Comparison of ENCODE assay signal across 8 cellular contexts in the genomic region with DNA sequence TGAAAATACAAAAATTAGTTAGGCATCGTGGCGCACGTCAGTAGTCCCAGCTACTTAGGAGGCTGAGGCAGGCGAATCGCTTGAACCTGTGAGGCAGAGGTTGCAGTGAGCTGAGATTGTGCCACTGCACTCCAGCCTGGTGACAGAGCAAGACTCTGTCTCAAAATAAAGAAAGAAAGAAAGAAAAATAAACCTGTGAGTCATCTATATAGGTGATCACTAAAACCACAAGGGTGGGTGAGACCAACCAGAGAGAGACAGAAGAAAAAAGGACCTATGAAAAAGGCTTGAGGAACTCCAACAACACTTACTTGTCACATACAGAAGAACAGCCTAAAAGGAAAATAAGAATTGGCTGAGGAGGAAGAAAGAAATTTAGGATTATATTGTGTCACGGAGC. TPM values are rescaled to one million over a fixed set of nuclear protein-coding genes. Genes with fewer than 3 reads are reported as not detected.
A peak's percentile ranks its signal among the peaks of the same experiment; 100 is the strongest.
DNase-seq lines count a peak whose midpoint lies in the region; ATAC-seq and TF ChIP-seq lines count a peak whose summit lies in the region.
"Not testable (repeated sequence)": the region's sequence is repeated elsewhere in the genome, so short reads cannot be mapped to it uniquely, and the experiment has no call there.

No MANE protein-coding gene starts in this region.

- H3K27ac ChIP-seq in GM23338 (ENCODE audit: low read depth), result peak overlapping the region; percentile 88; the same call in 1 of the 2 replicates
- not testable (repeated sequence) for H3K27ac ChIP-seq in HUES64 (ENCODE audit: low read depth, low read length)
- H3K27ac ChIP-seq in hepatocyte, result peak overlapping the region; percentile 95

- not testable (repeated sequence) for H3K4me3 Mint-ChIP-seq in GM23338; activated CD4-positive, alpha-beta T cell treated with anti-CD3 and anti-CD28 coated beads for 36 hours; activated T-cell treated with anti-CD3 and anti-CD28 coated beads, Interleukin-2, amount 50 U/mL, for 72 hours; central memory CD8-positive, alpha-beta T cell; progenitor cell of endocrine pancreas (ENCODE audit: low read depth); type B pancreatic cell

- not testable (repeated sequence) for H3K9me3 Mint-ChIP-seq in GM23338; activated CD4-positive, alpha-beta T cell treated with anti-CD3 and anti-CD28 coated beads for 36 hours (ENCODE audit: low read depth); activated T-cell treated with anti-CD3 and anti-CD28 coated beads, Interleukin-2, amount 50 U/mL, for 72 hours; central memory CD8-positive, alpha-beta T cell; progenitor cell of endocrine pancreas (ENCODE audit: low read depth); type B pancreatic cell

- 97% methylated on average over 6 of the region's 6 CpGs for WGBS in HUES64
- WGBS in hepatocyte (ENCODE audit: low lambda C conversion rate, missing lambda C conversion rate), result 100% methylated on average over 6 of the region's 6 CpGs

- not testable (repeated sequence) for H3K9me2 ChIP-seq in GM23338 (ENCODE audit: insufficient read depth); hepatocyte (replicated peaks; ENCODE audit: insufficient read depth)

- CTCF ChIA-PET in activated CD4-positive, alpha-beta T cell treated with anti-CD3 and anti-CD28 coated beads for 36 hours (lab: Charles Lee), result not testable (repeated sequence)

- H3K9me3 ChIP-seq in HUES64 (ENCODE audit: insufficient read depth, low read depth, low read length); hepatocyte (ENCODE audit: low read depth): not testable (repeated sequence)

- POLR2A ChIA-PET in activated CD4-positive, alpha-beta T cell treated with anti-CD3 and anti-CD28 coated beads for 36 hours (lab: Charles Lee), result not testable (repeated sequence)

- not testable (repeated sequence) for H3K79me2 ChIP-seq in GM23338 (replicated peaks; ENCODE audit: insufficient read depth); hepatocyte

- H3K36me3 Mint-ChIP-seq in GM23338 (ENCODE audit: low read depth), result peaks cover 22% of the 10 kb centered on the region
- H3K36me3 Mint-ChIP-seq in activated CD4-positive, alpha-beta T cell treated with anti-CD3 and anti-CD28 coated beads for 36 hours (ENCODE audit: low read depth); activated T-cell treated with anti-CD3 and anti-CD28 coated beads, Interleukin-2, amount 50 U/mL, for 72 hours (ENCODE audit: insufficient read depth in 2 of 2); progenitor cell of endocrine pancreas (ENCODE audit: insufficient read depth); type B pancreatic cell: not testable (repeated sequence)
- H3K36me3 Mint-ChIP-seq in central memory CD8-positive, alpha-beta T cell (ENCODE audit: insufficient read depth), result peaks cover 13% of the 10 kb centered on the region

- DNase-seq in GM23338 (ENCODE audit: low spot score); activated CD4-positive, alpha-beta T cell treated with anti-CD3 and anti-CD28 coated beads for 36 hours; activated T-cell treated with anti-CD3 and anti-CD28 coated beads, Interleukin-2, amount 50 U/mL, for 72 hours; central memory CD8-positive, alpha-beta T cell (ENCODE audit: low spot score in 2 of 2); hepatocyte (ENCODE audit: low spot score); progenitor cell of endocrine pancreas (ENCODE audit: low spot score, unreplicated experiment); type B pancreatic cell (ENCODE audit: extremely low spot score, unreplicated experiment): not testable (repeated sequence)

- not testable (repeated sequence) for H3K27me3 Mint-ChIP-seq in GM23338 (ENCODE audit: insufficient read depth, low read depth, poor library complexity); activated CD4-positive, alpha-beta T cell treated with anti-CD3 and anti-CD28 coated beads for 36 hours; activated T-cell treated with anti-CD3 and anti-CD28 coated beads, Interleukin-2, amount 50 U/mL, for 72 hours (ENCODE audit: low read depth); central memory CD8-positive, alpha-beta T cell; progenitor cell of endocrine pancreas; type B pancreatic cell

- H4K20me1 ChIP-seq in GM23338 (replicated peaks; ENCODE audit: insufficient read depth); hepatocyte (ENCODE audit: insufficient read depth, poor library complexity, severe bottlenecking): not testable (repeated sequence)

- H3K4me1 Mint-ChIP-seq in GM23338 (peaks cover 15% of the 10 kb centered on the region; the same call in 2 of the 3 replicates), progenitor cell of endocrine pancreas (ENCODE audit: low read depth) (peaks cover 11% of the 10 kb centered on the region)
- H3K4me1 Mint-ChIP-seq in activated CD4-positive, alpha-beta T cell treated with anti-CD3 and anti-CD28 coated beads for 36 hours; activated T-cell treated with anti-CD3 and anti-CD28 coated beads, Interleukin-2, amount 50 U/mL, for 72 hours (ENCODE audit: low read depth); central memory CD8-positive, alpha-beta T cell; type B pancreatic cell (ENCODE audit: unreplicated experiment): not testable (repeated sequence)

- H3F3A ChIP-seq in GM23338 (replicated peaks; ENCODE audit: low read depth), result not testable (repeated sequence)

- not testable (repeated sequence) for H3K4me1 ChIP-seq in GM23338 (ENCODE audit: insufficient read depth); HUES64 (ENCODE audit: insufficient read depth, low read length); hepatocyte (ENCODE audit: insufficient read depth)

- H3K4me2 ChIP-seq in GM23338, hepatocyte: not testable (repeated sequence)

- not testable (repeated sequence) for ATAC-seq in GM23338; central memory CD8-positive, alpha-beta T cell (replicated peaks; ENCODE audit: extremely low read depth, poor library complexity, severe bottlenecking)
- ATAC-seq in activated CD4-positive, alpha-beta T cell treated with anti-CD3 and anti-CD28 coated beads for 36 hours, result peak; percentile 53
- peak in 1 of 2 donors; percentile 37 for ATAC-seq in activated T-cell treated with anti-CD3 and anti-CD28 coated beads, Interleukin-2, amount 50 U/mL, for 72 hours (replicated peaks in 1 of 2)

- H3K4me3 ChIP-seq in GM23338; HUES64 (ENCODE audit: low read length); hepatocyte: not testable (repeated sequence)

- intact Hi-C loops in activated CD4-positive, alpha-beta T cell treated with anti-CD3 and anti-CD28 coated beads for 36 hours (cut with DNase I, micrococcal nuclease), result not testable (repeated sequence)

- H3K27me3 ChIP-seq in GM23338 (ENCODE audit: insufficient read depth); HUES64 (ENCODE audit: insufficient read depth, low read length); hepatocyte: not testable (repeated sequence)

- H3K36me3 ChIP-seq in GM23338 (ENCODE audit: insufficient read depth); HUES64 (ENCODE audit: insufficient read depth, low read length); hepatocyte (replicated peaks; ENCODE audit: insufficient read depth, low read depth): not testable (repeated sequence)

- H2AFZ ChIP-seq in GM23338, hepatocyte: not testable (repeated sequence)

- H3K9ac ChIP-seq in HUES64 (ENCODE audit: low read depth, low read length), result peak overlapping the region; percentile 40; the same call in 1 of the 2 replicates

- TF ChIP-seq CTCF in GM23338 (conservative IDR thresholded peaks at IDR 0.05; ENCODE audit: low read depth in 2 of 2); hepatocyte (IDR thresholded peaks at IDR 0.05; ENCODE audit: poor library complexity); progenitor cell of endocrine pancreas (IDR thresholded peaks at IDR 0.05; ENCODE audit: unreplicated experiment); type B pancreatic cell (conservative IDR thresholded peaks at IDR 0.05): not testable (repeated sequence)

- H3K27ac Mint-ChIP-seq in GM23338 (peak overlapping the region; percentile 82), progenitor cell of endocrine pancreas (peak overlapping the region; percentile 97), type B pancreatic cell (peak overlapping the region; percentile 72)
- H3K27ac Mint-ChIP-seq in activated CD4-positive, alpha-beta T cell treated with anti-CD3 and anti-CD28 coated beads for 36 hours, result not testable (repeated sequence)
- peak overlapping the region; percentile 39 for H3K27ac Mint-ChIP-seq in activated T-cell treated with anti-CD3 and anti-CD28 coated beads, Interleukin-2, amount 50 U/mL, for 72 hours
- peak overlapping the region; percentile 71 for H3K27ac Mint-ChIP-seq in central memory CD8-positive, alpha-beta T cell (ENCODE audit: low read depth)

RNA-seq across cellular contexts. Expression of a gene that starts 14.4 kb away (rescaled TPM):
- total RNA-seq in GM23338 (2014; rRNA removed; shearing (Covaris generic)), result 110 and 120 TPM in 2 replicates
- polyA plus RNA-seq in GM23338 (2016; fragmentation: Nextera tagmentation; extraction: Ambion mirVana) (199 and 218 TPM in 2 replicates), hepatocyte (122 and 144 TPM in 2 replicates)
- polyA plus RNA-seq in HUES64 (2013, experiment 1 of 2), result 108 TPM
- polyA plus RNA-seq in HUES64 (2013, experiment 2 of 2), result 103 TPM
- total RNA-seq in activated CD4-positive, alpha-beta T cell treated with anti-CD3 and anti-CD28 coated beads for 36 hours, result 10 to 100 TPM; 72.6 to 79.5 TPM
- 10 to 100 TPM; 32.8 to 35.4 TPM for total RNA-seq in activated T-cell treated with anti-CD3 and anti-CD28 coated beads, Interleukin-2, amount 50 U/mL, for 72 hours
- total RNA-seq in hepatocyte (76.4 and 80.7 TPM in 2 replicates), progenitor cell of endocrine pancreas (52.4 and 57.7 TPM in 2 replicates), type B pancreatic cell (ENCODE audit: low replicate concordance) (62.0 and 65.0 TPM in 2 replicates)
